In genomic region chr1:32919811-32920733, GRCh38 we compare ENCODE assay signal across 15 cellular contexts. TPM values are rescaled to one million over a fixed set of nuclear protein-coding genes. Genes with fewer than 3 reads are reported as not detected.
DNase-seq lines count a peak whose midpoint lies in the region; ATAC-seq, FAIRE-seq and TF ChIP-seq lines count a peak whose summit lies in the region.
"Had no signal": no experiment of that assay in that cellular context is flagged by ENCODE, and none has a peak within 500 bp of the region (broad histone marks: within the 10 kb centered on the region; RNA-seq: fewer than 3 reads in every experiment).

No MANE protein-coding gene starts in this region.

- no peak for TF ChIP-seq CTCF in choroid plexus epithelial cell (conservative IDR thresholded peaks at IDR 0.05; ENCODE audit: low read depth, low read length)
- no peak for TF ChIP-seq CTCF in psoas muscle (IDR thresholded peaks at IDR 0.05)

- H3K4me1 ChIP-seq in psoas muscle, result peaks cover 6% of the 10 kb centered on the region

- H3K4me3 Mint-ChIP-seq in T-helper 2 cell treated with Interferon-gamma antibody and Interleukin-4, amounts not matched to agents 5 μg/mL and 100 μg/mL, for 36 hours, result peak overlapping the region; percentile 50

- H3K4me1 Mint-ChIP-seq in T-helper 2 cell treated with Interferon-gamma antibody and Interleukin-4, amounts not matched to agents 5 μg/mL and 100 μg/mL, for 36 hours (ENCODE audit: low read depth), result peaks cover 24% of the 10 kb centered on the region

- no peak overlapping the region for H3K27ac Mint-ChIP-seq in T-helper 2 cell treated with Interferon-gamma antibody and Interleukin-4, amounts not matched to agents 5 μg/mL and 100 μg/mL, for 36 hours

- no peaks in the 10 kb centered on the region for H3K9me3 ChIP-seq in psoas muscle

- peak; percentile 92 for FAIRE-seq in RCC 7860 (lab: Jason Lieb, UNC)
- FAIRE-seq: islet of Langerhans had no signal

- no peak overlapping the region for H3K27ac ChIP-seq in psoas muscle
- H3K27ac ChIP-seq: cardiac muscle cell, VCaP had no signal

- intact Hi-C loops in psoas muscle (cut with DNase I), result no loop called here

- H3K27me3 ChIP-seq in psoas muscle (ENCODE audit: insufficient read depth in 3 of 3, low read length in 2 of 3), result peaks cover 0 to 9% (median 7%) of the 10 kb centered on the region in 3 donors

- no peak overlapping the region for H3K4me3 ChIP-seq in choroid plexus epithelial cell (ENCODE audit: low read depth, low read length)
- no peak overlapping the region for H3K4me3 ChIP-seq in psoas muscle
- H3K4me3 ChIP-seq: cardiac muscle cell had no signal

- no peaks in the 10 kb centered on the region for H3K9me3 Mint-ChIP-seq in T-helper 2 cell treated with Interferon-gamma antibody and Interleukin-4, amounts not matched to agents 5 μg/mL and 100 μg/mL, for 36 hours

- DNase-seq in T-helper 2 cell treated with Interferon-gamma antibody and Interleukin-4, amounts not matched to agents 5 μg/mL and 100 μg/mL, for 36 hours (ENCODE audit: low spot score), result no peak
- DNase-seq in T-helper 2 cell (no peak), RCC 7860 (ENCODE audit: low spot score) (peak; percentile 93), choroid plexus epithelial cell (ENCODE audit: low read depth) (peak; percentile 64), psoas muscle (peak in 1 of 2 donors; percentile 55), NCI-H446 (lab: John Stamatoyannopoulos, UW) (no peak)
- DNase-seq: 8988T; NCI-H2081; stimulated activated CD4-positive, alpha-beta T cell treated with anti-CD3 and anti-CD28 coated beads, Interleukin-2, amount 100 ng/mL, for 48 hours had no signal

- WGBS in psoas muscle, 3 donors, result 71 to 73% (median 72%) methylated on average over 11 of the region's 11 CpGs

- H3K27me3 Mint-ChIP-seq in T-helper 2 cell treated with Interferon-gamma antibody and Interleukin-4, amounts not matched to agents 5 μg/mL and 100 μg/mL, for 36 hours (ENCODE audit: low read depth), result peaks cover 64% of the 10 kb centered on the region

- H3K36me3 ChIP-seq in psoas muscle (ENCODE audit: insufficient read depth in 1 of 2, low read depth in 1 of 2), result no peaks in the 10 kb centered on the region
- H3K36me3 ChIP-seq: cardiac muscle cell had no signal

- peak; percentile 28 to 37 (median 34) for ATAC-seq in psoas muscle
- ATAC-seq in HG02970 (IDR thresholded peaks at IDR 0.05; ENCODE audit: low FRiP score, unreplicated experiment), result no peak
- ATAC-seq in HG03108 (IDR thresholded peaks at IDR 0.05; ENCODE audit: unreplicated experiment), result no peak

- no peaks in the 10 kb centered on the region for H3K36me3 Mint-ChIP-seq in T-helper 2 cell treated with Interferon-gamma antibody and Interleukin-4, amounts not matched to agents 5 μg/mL and 100 μg/mL, for 36 hours (ENCODE audit: low read depth)

RNA-seq across cellular contexts. Expression of gene TMEM54, which starts 18.9 kb away (rescaled TPM):
- total RNA-seq in psoas muscle, result 10 to 100 TPM in 1 of 4 donors, 1 to 10 TPM in 3; 4.8 to 11.8 (median 6.1) TPM
- polyA plus RNA-seq in psoas muscle, result 1 to 10 TPM; 4.7 to 6.3 (median 5.9) TPM

RNA-seq across cellular contexts. Expression of gene HPCA, which starts 33.8 kb away (rescaled TPM):
- not detected for total RNA-seq in psoas muscle
- polyA plus RNA-seq in psoas muscle, result under 1 TPM in 1 of 3 donors, not detected in 2; 0.22 TPM
- total RNA-seq: cardiac muscle cell had no signal
- polyA plus RNA-seq: cardiac muscle cell had no signal

RNA-seq across cellular contexts. Expression of gene RNF19B, which starts 44.5 kb away (rescaled TPM):
- total RNA-seq in psoas muscle, result 10 to 100 TPM; 13.1 to 23.4 (median 18.9) TPM
- polyA plus RNA-seq in psoas muscle, result 10 to 100 TPM; 10.4 to 32.5 (median 15.9) TPM

RNA-seq across cellular contexts. Expression of gene FNDC5, which starts 49.4 kb away (rescaled TPM):
- total RNA-seq in psoas muscle, result 100 to 1,000 TPM in 1 of 4 donors, 10 to 100 TPM in 3; 72.8 to 184 (median 86.6) TPM
- 100 to 1,000 TPM in 1 of 3 donors, 10 to 100 TPM in 2; 73.3 to 176 (median 91.6) TPM for polyA plus RNA-seq in psoas muscle
- total RNA-seq: HT-29 had no signal

Comparison
In these comparisons a context has a peak if more than half of its experiments do, and no peak if none do; other contexts are left out.
1. DNase-seq: peak in RCC 7860 (single experiment) and choroid plexus epithelial cell (single experiment); none in T-helper 2 cell treated with Interferon-gamma antibody and Interleukin-4, amounts not matched to agents 5 μg/mL and 100 μg/mL, for 36 hours (single experiment), T-helper 2 cell (0 of 5) and NCI-H446 (0 of 2).
2. ATAC-seq: peak in psoas muscle (4 of 4); none in HG02970 (single experiment) and HG03108 (single experiment).